Comparison of ENCODE assay signal across 1 cellular context in genomic region chr4:182973421-182974340, GRCh38.
TF ChIP-seq lines count a peak whose summit lies in the region.

No MANE protein-coding gene starts in this region.

TF ChIP-seq in endothelial cell of umbilical vein, 7 proteins besides CTCF, POLR2A, EP300 and RAD21:
- TF ChIP-seq GATA2 (IDR thresholded peaks at IDR 0.05; ENCODE audit: insufficient read depth, insufficient read length, low read depth, low read length) (no peak), MYC (IDR thresholded peaks at IDR 0.05; ENCODE audit: low read depth, low read length) (no peak), FOS (IDR thresholded peaks at IDR 0.05; ENCODE audit: borderline replicate concordance, insufficient read depth, low read length) (no peak), EZH2 (IDR thresholded peaks at IDR 0.05; ENCODE audit: borderline replicate concordance, low read depth, low read length, severe bottlenecking) (no peak), POLR2AphosphoS5 (IDR thresholded peaks at IDR 0.05; ENCODE audit: insufficient read depth, low read depth, low read length) (no peak), JUN (IDR thresholded peaks at IDR 0.05; ENCODE audit: borderline replicate concordance, insufficient read depth, insufficient read length, low read depth) (no peak), MAX (IDR thresholded peaks at IDR 0.05; ENCODE audit: insufficient read depth, insufficient read length) (no peak)
TF ChIP-seq in endothelial cell of umbilical vein: peak in this region for 0.
